In genomic region chr5:132820162-132820754, GRCh38 we compare ENCODE assay signal across 8 cellular contexts. TPM values are rescaled to one million over a fixed set of nuclear protein-coding genes. Genes with fewer than 3 reads are reported as not detected.
A peak's percentile ranks its signal among the peaks of the same experiment; 100 is the strongest.
DNase-seq lines count a peak whose midpoint lies in the region; ATAC-seq and TF ChIP-seq lines count a peak whose summit lies in the region.

No MANE protein-coding gene starts in this region.

- TF ChIP-seq POLR2A in suprapubic skin (IDR thresholded peaks at IDR 0.05) = no peak

- DNase-seq in D341Med (ENCODE audit: low spot score) = peak; percentile 85
- DNase-seq in LNCaP clone FGC (ENCODE audit: low read depth) = no peak
- peak; percentile 67 for DNase-seq in SHP77 treated with DMSO at 0.1 percent for 48 hours (lab: John Stamatoyannopoulos, UW)
- peak; percentile 78 for DNase-seq in activated T-helper 9 cell treated with anti-CD3 and anti-CD28 coated beads, Interleukin-2, amount 50 U/mL, for 16 hours (ENCODE audit: low read depth)
- peak; percentile 95 for DNase-seq in fibroblast of the aortic adventitia (ENCODE audit: low read depth)
- peak; percentile 62 for DNase-seq in non-pigmented ciliary epithelial cell (ENCODE audit: low read depth)
- peak; percentile 92 to 96 for DNase-seq in suprapubic skin (ENCODE audit: low spot score in 2 of 2)

- H3K9me3 ChIP-seq in suprapubic skin = no peaks in the 10 kb centered on the region

- no peak for TF ChIP-seq EP300 in suprapubic skin (IDR thresholded peaks at IDR 0.05)

- H3K36me3 ChIP-seq in suprapubic skin = no peaks in the 10 kb centered on the region

- ATAC-seq in GM21619 (IDR thresholded peaks at IDR 0.05; ENCODE audit: unreplicated experiment) = peak; percentile 82

- peaks cover 19% of the 10 kb centered on the region for H3K4me1 ChIP-seq in suprapubic skin

- no peak overlapping the region for H3K4me3 ChIP-seq in LNCaP clone FGC (ENCODE audit: low read depth, low read length)
- H3K4me3 ChIP-seq in fibroblast of the aortic adventitia (ENCODE audit: low read depth, low read length) = no peak overlapping the region
- H3K4me3 ChIP-seq in suprapubic skin = no peak overlapping the region

- TF ChIP-seq CTCF in LNCaP clone FGC (IDR thresholded peaks at IDR 0.05; ENCODE audit: control insufficient read depth, extremely low read depth, insufficient read depth) = peak; percentile 84
- TF ChIP-seq CTCF in fibroblast of the aortic adventitia (IDR thresholded peaks at IDR 0.05; ENCODE audit: insufficient read depth, low read length) = peak; percentile 83
- TF ChIP-seq CTCF in suprapubic skin (IDR thresholded peaks at IDR 0.05) = peak; percentile 88 to 92

- 31% methylated on average over 11 of the region's 15 CpGs for WGBS in suprapubic skin

- H3K27me3 ChIP-seq in suprapubic skin = peaks cover 3% of the 10 kb centered on the region

- no peak overlapping the region for H3K27ac ChIP-seq in suprapubic skin

RNA-seq across cellular contexts. Expression of gene SOWAHA, which starts 7.2 kb away (rescaled TPM):
- total RNA-seq in fibroblast of the aortic adventitia (ENCODE audit: low replicate concordance) (not detected in 2 replicates), suprapubic skin (under 1 TPM in 3 of 4 donors, not detected in 1; 0.23 to 0.93 (median 0.48) TPM)

RNA-seq across cellular contexts. Expression of gene SHROOM1, which starts 10.2 kb away (rescaled TPM):
- total RNA-seq in fibroblast of the aortic adventitia (ENCODE audit: low replicate concordance) (1.2 and 7.6 TPM in 2 replicates), suprapubic skin (1 to 10 TPM in 3 of 4 donors, under 1 TPM in 1; 0.76 to 2.8 (median 2.3) TPM)

RNA-seq across cellular contexts. Expression of gene SEPTIN8, which starts 43.2 kb away (rescaled TPM):
- total RNA-seq in fibroblast of the aortic adventitia (ENCODE audit: low replicate concordance) (22.7 and 43.0 TPM in 2 replicates), suprapubic skin (10 to 100 TPM; 75.9 to 85.0 (median 80.8) TPM)

RNA-seq across cellular contexts. Expression of gene GDF9, which starts 46.0 kb away (rescaled TPM):
- total RNA-seq in fibroblast of the aortic adventitia (ENCODE audit: low replicate concordance) (0.18 TPM in 1 of 2 replicates, not detected in the other), suprapubic skin (1 to 10 TPM in 1 of 4 donors, under 1 TPM in 3; 0.47 to 4.8 (median 0.90) TPM)

RNA-seq across cellular contexts. Expression of gene UQCRQ, which starts 46.2 kb away (rescaled TPM):
- total RNA-seq in fibroblast of the aortic adventitia (ENCODE audit: low replicate concordance) = 77.2 and 92.0 TPM in 2 replicates
- 100 to 1,000 TPM; 124 to 243 (median 161) TPM for total RNA-seq in suprapubic skin
